8 cellular contexts compared by ENCODE assay signal in genomic region chr10:43408331-43408709, GRCh38. TPM values are rescaled to one million over a fixed set of nuclear protein-coding genes. Genes with fewer than 3 reads are reported as not detected.
A peak's percentile ranks its signal among the peaks of the same experiment; 100 is the strongest.
DNase-seq lines count a peak whose midpoint lies in the region; ATAC-seq and TF ChIP-seq lines count a peak whose summit lies in the region.

No MANE protein-coding gene starts in this region.

- H3K9me3 ChIP-seq in HUES6 (ENCODE audit: control insufficient read depth, insufficient read depth, low read depth, low read length) = no peaks in the 10 kb centered on the region

- H3K27me3 Mint-ChIP-seq in natural killer cell (ENCODE audit: low read depth in 2 of 2) = no peaks in the 10 kb centered on the region

- H3K9me3 Mint-ChIP-seq in natural killer cell = no peaks in the 10 kb centered on the region

- intact Hi-C loops in natural killer cell (cut with micrococcal nuclease) = loop anchor here (2.0 to 5.0 kb wide), 3 partner anchors 28 to 271 kb away; partner anchors contain the start of genes CSGALNACT2, ZNF239 and ZNF487

- H3K4me3 Mint-ChIP-seq in natural killer cell = peak overlapping the region; percentile 99

- H3K27ac Mint-ChIP-seq in natural killer cell = peak overlapping the region; percentile 99

- no peaks in the 10 kb centered on the region for H3K27me3 ChIP-seq in HUES6 (ENCODE audit: control insufficient read depth, insufficient read depth, low read length)

- H3K4me1 Mint-ChIP-seq in natural killer cell = peaks cover 36 to 41% of the 10 kb centered on the region in 2 donors

- H3K36me3 Mint-ChIP-seq in natural killer cell = no peaks in the 10 kb centered on the region

- no peak for ATAC-seq in natural killer cell
- no peak for ATAC-seq in GM18909 (IDR thresholded peaks at IDR 0.05; ENCODE audit: poor library complexity, unreplicated experiment)

- peaks cover 4% of the 10 kb centered on the region; the same call in 1 of the 2 replicates for H3K36me3 ChIP-seq in HUES6 (ENCODE audit: control insufficient read depth, insufficient read depth, low read length)

- TF ChIP-seq CTCF in GM12873 (IDR thresholded peaks at IDR 0.05; ENCODE audit: insufficient read depth, low read depth, low read length, missing control alignments) = peak; percentile 14
- TF ChIP-seq CTCF in choroid plexus epithelial cell (conservative IDR thresholded peaks at IDR 0.05; ENCODE audit: low read depth, low read length) = no peak
- TF ChIP-seq CTCF in natural killer cell (IDR thresholded peaks at IDR 0.05) = peak; percentile 9

- peak overlapping the region; percentile 96 for H3K27ac ChIP-seq in HUES6 (ENCODE audit: low read depth, low read length)

- peaks cover 22% of the 10 kb centered on the region for H3K4me1 ChIP-seq in HUES6 (ENCODE audit: control insufficient read depth, insufficient read depth, low read length)

- H3K4me3 ChIP-seq in HUES6 (ENCODE audit: low read depth, low read length) (peak overlapping the region; percentile 91), choroid plexus epithelial cell (ENCODE audit: low read depth, low read length) (peak overlapping the region; percentile 85)

- peak overlapping the region; percentile 98 for H3K9ac ChIP-seq in HUES6 (ENCODE audit: low read length)

- no peak for DNase-seq in choroid plexus epithelial cell (ENCODE audit: low read depth)
- peak; percentile 54 for DNase-seq in natural killer cell
- no peak for DNase-seq in epidermal melanocyte (ENCODE audit: insufficient read length, low spot score)
- no peak for DNase-seq in HT-29 (ENCODE audit: low spot score)
- DNase-seq in mesenteric fat pad (ENCODE audit: low spot score) = no peak

RNA-seq across cellular contexts. Expression of gene HNRNPF, which starts 0.7 kb away (rescaled TPM):
- total RNA-seq in natural killer cell = 100 to 1,000 TPM; 122 to 160 (median 125) TPM
- total RNA-seq in HT-29 (2014; rRNA removed; shearing (Covaris generic)) = 515 and 519 TPM in 2 replicates
- 184 TPM for total RNA-seq in mesenteric fat pad

RNA-seq across cellular contexts. Expression of gene ZNF487, which starts 28.6 kb away (rescaled TPM):
- total RNA-seq in natural killer cell (10 to 100 TPM; 19.1 to 30.8 (median 22.8) TPM), mesenteric fat pad (3.9 TPM)
- total RNA-seq in HT-29 (2014; rRNA removed; shearing (Covaris generic)) = 8.1 and 16.1 TPM in 2 replicates

RNA-seq across cellular contexts. Expression of gene FXYD4, which starts 36.9 kb away (rescaled TPM):
- total RNA-seq in natural killer cell (not detected), mesenteric fat pad (not detected)
- total RNA-seq in HT-29 (2014; rRNA removed; shearing (Covaris generic)) = not detected in 2 replicates
